Comparison of ENCODE assay signal across 1 cellular context in the genomic region with DNA sequence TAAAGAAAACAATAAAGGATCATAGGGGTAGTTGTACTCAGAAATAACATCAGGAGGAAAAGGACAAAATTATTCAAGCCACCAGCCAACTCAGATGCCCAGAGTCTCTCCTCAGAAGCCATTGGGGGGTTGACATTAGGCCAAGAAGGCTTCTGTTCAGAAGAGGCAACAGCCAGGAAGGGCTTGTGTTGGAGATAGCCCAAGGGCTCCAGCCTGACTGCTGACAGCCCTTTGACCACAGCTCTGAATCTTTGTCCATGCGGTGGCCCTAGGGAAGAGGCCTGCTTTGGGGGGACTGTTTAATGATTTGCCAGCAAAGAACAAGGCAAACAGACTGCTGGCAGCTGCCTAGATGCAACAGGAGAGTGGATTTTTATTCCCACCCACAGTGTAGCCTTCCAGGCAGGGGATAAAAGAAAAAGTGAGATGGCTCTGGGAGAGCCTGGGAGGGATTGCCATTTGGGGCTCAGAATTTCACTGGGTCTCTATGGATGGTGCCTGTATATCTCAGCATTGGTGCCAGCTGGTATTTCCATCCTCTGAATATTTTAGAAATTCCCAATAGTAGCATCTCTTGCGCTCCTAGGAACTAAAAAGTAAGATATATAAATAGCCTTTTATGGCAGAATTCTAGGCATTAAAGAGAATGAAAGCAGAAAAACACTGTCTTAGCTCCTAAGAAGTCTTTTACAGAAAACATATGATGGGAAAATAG.
A peak's percentile ranks its signal among the peaks of the same experiment; 100 is the strongest.
TF ChIP-seq lines count a peak whose summit lies in the region.

No MANE protein-coding gene starts in this region.

TF ChIP-seq in HepG2, 621 proteins besides CTCF, POLR2A, EP300 and RAD21 (continued from another document and continues in another):
- TF ChIP-seq, protein P1, sequence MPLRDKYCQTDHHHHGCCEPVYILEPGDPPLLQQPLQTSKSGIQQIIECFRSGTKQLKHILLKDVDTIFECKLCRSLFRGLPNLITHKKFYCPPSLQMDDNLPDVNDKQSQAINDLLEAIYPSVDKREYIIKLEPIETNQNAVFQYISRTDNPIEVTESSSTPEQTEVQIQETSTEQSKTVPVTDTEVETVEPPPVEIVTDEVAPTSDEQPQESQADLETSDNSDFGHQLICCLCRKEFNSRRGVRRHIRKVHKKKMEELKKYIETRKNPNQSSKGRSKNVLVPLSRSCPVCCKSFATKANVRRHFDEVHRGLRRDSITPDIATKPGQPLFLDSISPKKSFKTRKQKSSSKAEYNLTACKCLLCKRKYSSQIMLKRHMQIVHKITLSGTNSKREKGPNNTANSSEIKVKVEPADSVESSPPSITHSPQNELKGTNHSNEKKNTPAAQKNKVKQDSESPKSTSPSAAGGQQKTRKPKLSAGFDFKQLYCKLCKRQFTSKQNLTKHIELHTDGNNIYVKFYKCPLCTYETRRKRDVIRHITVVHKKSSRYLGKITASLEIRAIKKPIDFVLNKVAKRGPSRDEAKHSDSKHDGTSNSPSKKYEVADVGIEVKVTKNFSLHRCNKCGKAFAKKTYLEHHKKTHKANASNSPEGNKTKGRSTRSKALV (CRISPR knock-in tag; IDR thresholded peaks at IDR 0.05): peak; percentile 93
- TF ChIP-seq POLR2G (IDR thresholded peaks at IDR 0.05; ENCODE audit: low read depth, low read length): peak; percentile 91
- peak; percentile 75 for TF ChIP-seq CEBPG (CRISPR knock-in tag; IDR thresholded peaks at IDR 0.05)
- TF ChIP-seq ARNT (IDR thresholded peaks at IDR 0.05): no peak
- TF ChIP-seq TCF12 (IDR thresholded peaks at IDR 0.05): no peak
- TF ChIP-seq TCF12 (CRISPR knock-in tag; IDR thresholded peaks at IDR 0.05): peak; percentile 71; the same call in 1 of the 2 replicates
- TF ChIP-seq HNRNPK (IDR thresholded peaks at IDR 0.05; ENCODE audit: low read depth, low read length, poor library complexity, severe bottlenecking): no peak
- TF ChIP-seq KLF9 (CRISPR knock-in tag; IDR thresholded peaks at IDR 0.05; ENCODE audit: low read depth): 0 out of 2 replicates have a peak, but pooled peaks have one; percentile 69
- peak; percentile 83 for TF ChIP-seq THAP11 (CRISPR knock-in tag; IDR thresholded peaks at IDR 0.05)
- peak; percentile 94 for TF ChIP-seq ELF3 (CRISPR knock-in tag; IDR thresholded peaks at IDR 0.05)
- TF ChIP-seq, protein P2, sequence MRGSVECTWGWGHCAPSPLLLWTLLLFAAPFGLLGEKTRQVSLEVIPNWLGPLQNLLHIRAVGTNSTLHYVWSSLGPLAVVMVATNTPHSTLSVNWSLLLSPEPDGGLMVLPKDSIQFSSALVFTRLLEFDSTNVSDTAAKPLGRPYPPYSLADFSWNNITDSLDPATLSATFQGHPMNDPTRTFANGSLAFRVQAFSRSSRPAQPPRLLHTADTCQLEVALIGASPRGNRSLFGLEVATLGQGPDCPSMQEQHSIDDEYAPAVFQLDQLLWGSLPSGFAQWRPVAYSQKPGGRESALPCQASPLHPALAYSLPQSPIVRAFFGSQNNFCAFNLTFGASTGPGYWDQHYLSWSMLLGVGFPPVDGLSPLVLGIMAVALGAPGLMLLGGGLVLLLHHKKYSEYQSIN (CRISPR knock-in tag; IDR thresholded peaks at IDR 0.05; ENCODE audit: borderline replicate concordance): no peak
- TF ChIP-seq, protein P3, sequence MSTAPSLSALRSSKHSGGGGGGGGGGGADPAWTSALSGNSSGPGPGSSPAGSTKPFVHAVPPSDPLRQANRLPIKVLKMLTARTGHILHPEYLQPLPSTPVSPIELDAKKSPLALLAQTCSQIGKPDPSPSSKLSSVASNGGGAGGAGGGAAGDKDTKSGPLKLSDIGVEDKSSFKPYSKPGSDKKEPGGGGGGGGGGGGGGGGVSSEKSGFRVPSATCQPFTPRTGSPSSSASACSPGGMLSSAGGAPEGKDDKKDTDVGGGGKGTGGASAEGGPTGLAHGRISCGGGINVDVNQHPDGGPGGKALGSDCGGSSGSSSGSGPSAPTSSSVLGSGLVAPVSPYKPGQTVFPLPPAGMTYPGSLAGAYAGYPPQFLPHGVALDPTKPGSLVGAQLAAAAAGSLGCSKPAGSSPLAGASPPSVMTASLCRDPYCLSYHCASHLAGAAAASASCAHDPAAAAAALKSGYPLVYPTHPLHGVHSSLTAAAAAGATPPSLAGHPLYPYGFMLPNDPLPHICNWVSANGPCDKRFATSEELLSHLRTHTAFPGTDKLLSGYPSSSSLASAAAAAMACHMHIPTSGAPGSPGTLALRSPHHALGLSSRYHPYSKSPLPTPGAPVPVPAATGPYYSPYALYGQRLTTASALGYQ (CRISPR knock-in tag; IDR thresholded peaks at IDR 0.05): peak; percentile 87
- TF ChIP-seq GTF3A (CRISPR knock-in tag; conservative IDR thresholded peaks at IDR 0.05): no peak
- no peak for TF ChIP-seq ZNF7 (CRISPR knock-in tag; IDR thresholded peaks at IDR 0.05)
- TF ChIP-seq MYNN (CRISPR knock-in tag; IDR thresholded peaks at IDR 0.05; ENCODE audit: low read depth): no peak
- TF ChIP-seq ZNF329 (CRISPR knock-in tag; IDR thresholded peaks at IDR 0.05; ENCODE audit: low read depth): 0 out of 2 replicates have a peak, but pooled peaks have one; percentile 67
- TF ChIP-seq ZBTB7B (CRISPR knock-in tag; IDR thresholded peaks at IDR 0.05): peak; percentile 88
- no peak for TF ChIP-seq ZNF619 (CRISPR knock-in tag; IDR thresholded peaks at IDR 0.05)
- TF ChIP-seq PRPF4 (IDR thresholded peaks at IDR 0.05; ENCODE audit: low read depth, low read length, poor library complexity, severe bottlenecking): no peak
- TF ChIP-seq CCDC6 (CRISPR knock-in tag; IDR thresholded peaks at IDR 0.05): peak; percentile 80
- TF ChIP-seq POLR2AphosphoS2 (IDR thresholded peaks at IDR 0.05; ENCODE audit: low read depth, low read length): no peak
- TF ChIP-seq, protein P4, sequence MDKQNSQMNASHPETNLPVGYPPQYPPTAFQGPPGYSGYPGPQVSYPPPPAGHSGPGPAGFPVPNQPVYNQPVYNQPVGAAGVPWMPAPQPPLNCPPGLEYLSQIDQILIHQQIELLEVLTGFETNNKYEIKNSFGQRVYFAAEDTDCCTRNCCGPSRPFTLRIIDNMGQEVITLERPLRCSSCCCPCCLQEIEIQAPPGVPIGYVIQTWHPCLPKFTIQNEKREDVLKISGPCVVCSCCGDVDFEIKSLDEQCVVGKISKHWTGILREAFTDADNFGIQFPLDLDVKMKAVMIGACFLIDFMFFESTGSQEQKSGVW (CRISPR knock-in tag; IDR thresholded peaks at IDR 0.05; ENCODE audit: borderline replicate concordance): no peak
- TF ChIP-seq, protein P5, sequence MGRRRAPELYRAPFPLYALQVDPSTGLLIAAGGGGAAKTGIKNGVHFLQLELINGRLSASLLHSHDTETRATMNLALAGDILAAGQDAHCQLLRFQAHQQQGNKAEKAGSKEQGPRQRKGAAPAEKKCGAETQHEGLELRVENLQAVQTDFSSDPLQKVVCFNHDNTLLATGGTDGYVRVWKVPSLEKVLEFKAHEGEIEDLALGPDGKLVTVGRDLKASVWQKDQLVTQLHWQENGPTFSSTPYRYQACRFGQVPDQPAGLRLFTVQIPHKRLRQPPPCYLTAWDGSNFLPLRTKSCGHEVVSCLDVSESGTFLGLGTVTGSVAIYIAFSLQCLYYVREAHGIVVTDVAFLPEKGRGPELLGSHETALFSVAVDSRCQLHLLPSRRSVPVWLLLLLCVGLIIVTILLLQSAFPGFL (CRISPR knock-in tag; IDR thresholded peaks at IDR 0.05): no peak
- peak; percentile 88 for TF ChIP-seq REPIN1 (CRISPR knock-in tag; IDR thresholded peaks at IDR 0.05; ENCODE audit: borderline replicate concordance, low read depth)
- TF ChIP-seq, protein P6, sequence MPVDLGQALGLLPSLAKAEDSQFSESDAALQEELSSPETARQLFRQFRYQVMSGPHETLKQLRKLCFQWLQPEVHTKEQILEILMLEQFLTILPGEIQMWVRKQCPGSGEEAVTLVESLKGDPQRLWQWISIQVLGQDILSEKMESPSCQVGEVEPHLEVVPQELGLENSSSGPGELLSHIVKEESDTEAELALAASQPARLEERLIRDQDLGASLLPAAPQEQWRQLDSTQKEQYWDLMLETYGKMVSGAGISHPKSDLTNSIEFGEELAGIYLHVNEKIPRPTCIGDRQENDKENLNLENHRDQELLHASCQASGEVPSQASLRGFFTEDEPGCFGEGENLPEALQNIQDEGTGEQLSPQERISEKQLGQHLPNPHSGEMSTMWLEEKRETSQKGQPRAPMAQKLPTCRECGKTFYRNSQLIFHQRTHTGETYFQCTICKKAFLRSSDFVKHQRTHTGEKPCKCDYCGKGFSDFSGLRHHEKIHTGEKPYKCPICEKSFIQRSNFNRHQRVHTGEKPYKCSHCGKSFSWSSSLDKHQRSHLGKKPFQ (CRISPR knock-in tag; IDR thresholded peaks at IDR 0.05; ENCODE audit: insufficient replicate concordance): peak; percentile 70
- TF ChIP-seq SIN3A (IDR thresholded peaks at IDR 0.05; ENCODE audit: borderline replicate concordance, low read depth, low read length): peak; percentile 66; the same call in 1 of the 2 replicates
- TF ChIP-seq, protein P7, sequence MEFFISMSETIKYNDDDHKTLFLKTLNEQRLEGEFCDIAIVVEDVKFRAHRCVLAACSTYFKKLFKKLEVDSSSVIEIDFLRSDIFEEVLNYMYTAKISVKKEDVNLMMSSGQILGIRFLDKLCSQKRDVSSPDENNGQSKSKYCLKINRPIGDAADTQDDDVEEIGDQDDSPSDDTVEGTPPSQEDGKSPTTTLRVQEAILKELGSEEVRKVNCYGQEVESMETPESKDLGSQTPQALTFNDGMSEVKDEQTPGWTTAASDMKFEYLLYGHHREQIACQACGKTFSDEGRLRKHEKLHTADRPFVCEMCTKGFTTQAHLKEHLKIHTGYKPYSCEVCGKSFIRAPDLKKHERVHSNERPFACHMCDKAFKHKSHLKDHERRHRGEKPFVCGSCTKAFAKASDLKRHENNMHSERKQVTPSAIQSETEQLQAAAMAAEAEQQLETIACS (CRISPR knock-in tag; IDR thresholded peaks at IDR 0.05): no peak
- TF ChIP-seq ZNF589 (CRISPR knock-in tag; conservative IDR thresholded peaks at IDR 0.05): no peak
- TF ChIP-seq ZNF891 (CRISPR knock-in tag; IDR thresholded peaks at IDR 0.05): peak; percentile 91
- TF ChIP-seq, protein P8, sequence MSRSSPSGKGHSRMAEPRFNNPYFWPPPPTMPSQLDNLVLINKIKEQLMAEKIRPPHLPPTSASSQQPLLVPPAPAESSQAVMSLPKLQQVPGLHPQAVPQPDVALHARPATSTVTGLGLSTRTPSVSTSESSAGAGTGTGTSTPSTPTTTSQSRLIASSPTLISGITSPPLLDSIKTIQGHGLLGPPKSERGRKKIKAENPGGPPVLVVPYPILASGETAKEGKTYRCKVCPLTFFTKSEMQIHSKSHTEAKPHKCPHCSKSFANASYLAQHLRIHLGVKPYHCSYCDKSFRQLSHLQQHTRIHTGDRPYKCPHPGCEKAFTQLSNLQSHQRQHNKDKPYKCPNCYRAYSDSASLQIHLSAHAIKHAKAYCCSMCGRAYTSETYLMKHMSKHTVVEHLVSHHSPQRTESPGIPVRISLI (CRISPR knock-in tag; IDR thresholded peaks at IDR 0.05; ENCODE audit: borderline replicate concordance): 0 out of 2 replicates have a peak, but pooled peaks have one; percentile 27
- TF ChIP-seq, protein P9, sequence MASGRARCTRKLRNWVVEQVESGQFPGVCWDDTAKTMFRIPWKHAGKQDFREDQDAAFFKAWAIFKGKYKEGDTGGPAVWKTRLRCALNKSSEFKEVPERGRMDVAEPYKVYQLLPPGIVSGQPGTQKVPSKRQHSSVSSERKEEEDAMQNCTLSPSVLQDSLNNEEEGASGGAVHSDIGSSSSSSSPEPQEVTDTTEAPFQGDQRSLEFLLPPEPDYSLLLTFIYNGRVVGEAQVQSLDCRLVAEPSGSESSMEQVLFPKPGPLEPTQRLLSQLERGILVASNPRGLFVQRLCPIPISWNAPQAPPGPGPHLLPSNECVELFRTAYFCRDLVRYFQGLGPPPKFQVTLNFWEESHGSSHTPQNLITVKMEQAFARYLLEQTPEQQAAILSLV (CRISPR knock-in tag; IDR thresholded peaks at IDR 0.05; ENCODE audit: borderline replicate concordance): no peak
- TF ChIP-seq ZBTB38 (CRISPR knock-in tag; IDR thresholded peaks at IDR 0.05): peak; percentile 69
- no peak for TF ChIP-seq NPAS2 (CRISPR knock-in tag; IDR thresholded peaks at IDR 0.05; ENCODE audit: borderline replicate concordance)
- peak; percentile 82 for TF ChIP-seq ZNF335 (CRISPR knock-in tag; IDR thresholded peaks at IDR 0.05)
- TF ChIP-seq ZNF616 (CRISPR knock-in tag; IDR thresholded peaks at IDR 0.05; ENCODE audit: low read depth): no peak
- TF ChIP-seq JUN (CRISPR knock-in tag; IDR thresholded peaks at IDR 0.05): no peak
- TF ChIP-seq, protein P10, sequence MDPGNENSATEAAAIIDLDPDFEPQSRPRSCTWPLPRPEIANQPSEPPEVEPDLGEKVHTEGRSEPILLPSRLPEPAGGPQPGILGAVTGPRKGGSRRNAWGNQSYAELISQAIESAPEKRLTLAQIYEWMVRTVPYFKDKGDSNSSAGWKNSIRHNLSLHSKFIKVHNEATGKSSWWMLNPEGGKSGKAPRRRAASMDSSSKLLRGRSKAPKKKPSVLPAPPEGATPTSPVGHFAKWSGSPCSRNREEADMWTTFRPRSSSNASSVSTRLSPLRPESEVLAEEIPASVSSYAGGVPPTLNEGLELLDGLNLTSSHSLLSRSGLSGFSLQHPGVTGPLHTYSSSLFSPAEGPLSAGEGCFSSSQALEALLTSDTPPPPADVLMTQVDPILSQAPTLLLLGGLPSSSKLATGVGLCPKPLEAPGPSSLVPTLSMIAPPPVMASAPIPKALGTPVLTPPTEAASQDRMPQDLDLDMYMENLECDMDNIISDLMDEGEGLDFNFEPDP (CRISPR knock-in tag; conservative IDR thresholded peaks at IDR 0.05): no peak
- TF ChIP-seq, protein P11, sequence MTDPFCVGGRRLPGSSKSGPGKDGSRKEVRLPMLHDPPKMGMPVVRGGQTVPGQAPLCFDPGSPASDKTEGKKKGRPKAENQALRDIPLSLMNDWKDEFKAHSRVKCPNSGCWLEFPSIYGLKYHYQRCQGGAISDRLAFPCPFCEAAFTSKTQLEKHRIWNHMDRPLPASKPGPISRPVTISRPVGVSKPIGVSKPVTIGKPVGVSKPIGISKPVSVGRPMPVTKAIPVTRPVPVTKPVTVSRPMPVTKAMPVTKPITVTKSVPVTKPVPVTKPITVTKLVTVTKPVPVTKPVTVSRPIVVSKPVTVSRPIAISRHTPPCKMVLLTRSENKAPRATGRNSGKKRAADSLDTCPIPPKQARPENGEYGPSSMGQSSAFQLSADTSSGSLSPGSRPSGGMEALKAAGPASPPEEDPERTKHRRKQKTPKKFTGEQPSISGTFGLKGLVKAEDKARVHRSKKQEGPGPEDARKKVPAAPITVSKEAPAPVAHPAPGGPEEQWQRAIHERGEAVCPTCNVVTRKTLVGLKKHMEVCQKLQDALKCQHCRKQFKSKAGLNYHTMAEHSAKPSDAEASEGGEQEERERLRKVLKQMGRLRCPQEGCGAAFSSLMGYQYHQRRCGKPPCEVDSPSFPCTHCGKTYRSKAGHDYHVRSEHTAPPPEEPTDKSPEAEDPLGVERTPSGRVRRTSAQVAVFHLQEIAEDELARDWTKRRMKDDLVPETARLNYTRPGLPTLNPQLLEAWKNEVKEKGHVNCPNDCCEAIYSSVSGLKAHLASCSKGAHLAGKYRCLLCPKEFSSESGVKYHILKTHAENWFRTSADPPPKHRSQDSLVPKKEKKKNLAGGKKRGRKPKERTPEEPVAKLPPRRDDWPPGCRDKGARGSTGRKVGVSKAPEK (CRISPR knock-in tag; IDR thresholded peaks at IDR 0.05; ENCODE audit: borderline replicate concordance): no peak
- TF ChIP-seq, protein P12, sequence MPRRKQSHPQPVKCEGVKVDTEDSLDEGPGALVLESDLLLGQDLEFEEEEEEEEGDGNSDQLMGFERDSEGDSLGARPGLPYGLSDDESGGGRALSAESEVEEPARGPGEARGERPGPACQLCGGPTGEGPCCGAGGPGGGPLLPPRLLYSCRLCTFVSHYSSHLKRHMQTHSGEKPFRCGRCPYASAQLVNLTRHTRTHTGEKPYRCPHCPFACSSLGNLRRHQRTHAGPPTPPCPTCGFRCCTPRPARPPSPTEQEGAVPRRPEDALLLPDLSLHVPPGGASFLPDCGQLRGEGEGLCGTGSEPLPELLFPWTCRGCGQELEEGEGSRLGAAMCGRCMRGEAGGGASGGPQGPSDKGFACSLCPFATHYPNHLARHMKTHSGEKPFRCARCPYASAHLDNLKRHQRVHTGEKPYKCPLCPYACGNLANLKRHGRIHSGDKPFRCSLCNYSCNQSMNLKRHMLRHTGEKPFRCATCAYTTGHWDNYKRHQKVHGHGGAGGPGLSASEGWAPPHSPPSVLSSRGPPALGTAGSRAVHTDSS (CRISPR knock-in tag; conservative IDR thresholded peaks at IDR 0.05): no peak
- TF ChIP-seq SPEN (CRISPR knock-in tag; IDR thresholded peaks at IDR 0.05; ENCODE audit: low read depth): peak; percentile 82; the same call in 1 of the 2 replicates
